Comparison of ENCODE assay signal across 1 cellular context in genomic region chr21:19510653-19511052, GRCh38.
TF ChIP-seq lines count a peak whose summit lies in the region.

No MANE protein-coding gene starts in this region.

TF ChIP-seq in GM12878, 131 proteins besides CTCF, POLR2A, EP300 and RAD21 (continued from another document):
- TF ChIP-seq BCLAF1 (IDR thresholded peaks at IDR 0.05) = no peak
- TF ChIP-seq NFIC (IDR thresholded peaks at IDR 0.05; ENCODE audit: low read depth, low read length) = no peak
- TF ChIP-seq FOXK2 (IDR thresholded peaks at IDR 0.05) = no peak
- no peak for TF ChIP-seq CBX5 (IDR thresholded peaks at IDR 0.05; ENCODE audit: low read depth)
- no peak for TF ChIP-seq YBX1 (IDR thresholded peaks at IDR 0.05)
